26 cellular contexts compared by ENCODE assay signal in genomic region chr20:18553746-18554145, GRCh38.
"Had no signal": no experiment of that assay in that cellular context is flagged by ENCODE, and none has a peak within 500 bp of the region (broad histone marks: within the 10 kb centered on the region; RNA-seq: fewer than 3 reads in every experiment).

No MANE protein-coding gene starts in this region.

- ATAC-seq: natural killer cell, right cardiac atrium, sciatic nerve had no signal

- H3K27me3 Mint-ChIP-seq: naive B cell, progenitor cell of endocrine pancreas had no signal

- H3K27ac Mint-ChIP-seq: mesothelial cell of epicardium, natural killer cell, nephron progenitor cell, progenitor cell of endocrine pancreas had no signal

- H3K4me1 Mint-ChIP-seq: mesothelial cell of epicardium, naive B cell, natural killer cell, nephron progenitor cell had no signal

- H3K9me3 Mint-ChIP-seq: mesothelial cell of epicardium, naive B cell, natural killer cell, nephron progenitor cell had no signal

- DNase-seq: islet precursor cell; left ventricle myocardium inferior; mesendoderm; naive B cell; natural killer cell; nephron progenitor cell; ovary; retina; right cardiac atrium; stimulated activated CD4-positive, alpha-beta T cell treated with anti-CD3 and anti-CD28 coated beads, Interleukin-12 subunit alpha, Interleukin-12 subunit beta, amount 100 ng/mL, for 4 hours; stimulated activated CD4-positive, alpha-beta T cell treated with anti-CD3 and anti-CD28 coated beads, Interleukin-15, amount 100 ng/mL, for 24 hours; stimulated activated CD4-positive, alpha-beta T cell treated with anti-CD3 and anti-CD28 coated beads, Interleukin-2, amount 100 ng/mL, for 24 hours; stimulated activated CD4-positive, alpha-beta T cell treated with anti-CD3 and anti-CD28 coated beads, Interleukin-4, amount 100 ng/mL, for 1 hour; stimulated activated naive CD4-positive, alpha-beta T cell; stomach; testis; thyroid gland; transverse colon; upper lobe of left lung had no signal

- H3K9me3 ChIP-seq: left ventricle myocardium inferior, ovary, stomach, testis, thyroid gland, transverse colon, upper lobe of left lung, vagina had no signal

- H3K4me3 ChIP-seq: hepatocyte, left ventricle myocardium inferior, lung, ovary, skin epidermis, stomach, testis, thyroid gland, transverse colon, upper lobe of left lung, vagina had no signal

- H3K4me3 Mint-ChIP-seq: mesothelial cell of epicardium, naive B cell, natural killer cell, nephron progenitor cell had no signal
